9 cellular contexts compared by ENCODE assay signal in genomic region chr4:101103381-101104142, GRCh38.
DNase-seq lines count a peak whose midpoint lies in the region; ATAC-seq and TF ChIP-seq lines count a peak whose summit lies in the region.
"Had no signal": no experiment of that assay in that cellular context is flagged by ENCODE, and none has a peak within 500 bp of the region (broad histone marks: within the 10 kb centered on the region; RNA-seq: fewer than 3 reads in every experiment).

No MANE protein-coding gene starts in this region.

- no peaks in the 10 kb centered on the region for H3K27me3 Mint-ChIP-seq in activated CD4-positive, alpha-beta T cell treated with anti-CD3 and anti-CD28 coated beads for 36 hours

- H3K27me3 ChIP-seq in cardiac muscle cell (no peaks in the 10 kb centered on the region), osteoblast (ENCODE audit: insufficient read depth, low read length) (no peaks in the 10 kb centered on the region)
- H3K27me3 ChIP-seq: pancreas had no signal

- H3K4me3 Mint-ChIP-seq in activated CD4-positive, alpha-beta T cell treated with anti-CD3 and anti-CD28 coated beads for 36 hours: no peak overlapping the region

- CTCF ChIA-PET in activated CD4-positive, alpha-beta T cell treated with anti-CD3 and anti-CD28 coated beads for 36 hours (lab: Charles Lee): interaction anchor here (1.1 kb wide), 2 partner anchors 10 to 55 kb away, joined by 3 read pairs; no protein-coding TSS in a partner anchor

- DNase-seq in activated CD4-positive, alpha-beta T cell treated with anti-CD3 and anti-CD28 coated beads for 36 hours: no peak
- no peak for DNase-seq in activated CD4-positive, alpha-beta T cell treated with anti-CD3 and anti-CD28 coated beads, Interleukin-2, amount 50 U/mL, for 4 hours
- peak; percentile 66 for DNase-seq in SIG-M5 (lab: John Stamatoyannopoulos, UW)
- peak; percentile 15 to 43 for DNase-seq in cardiac muscle cell (ENCODE audit: low read depth in 1 of 2, low spot score in 1 of 2)
- DNase-seq in RKO (ENCODE audit: low spot score): no peak
- no peak for DNase-seq in osteoblast (ENCODE audit: insufficient read length, low spot score, missing footprints)
- DNase-seq in activated effector memory CD4-positive, alpha-beta T cell treated with Interleukin-2 at 50 U/mL for 16 hours: no peak
- DNase-seq: pancreas had no signal

- H3K4me3 ChIP-seq in cardiac muscle cell: no peak overlapping the region
- no peak overlapping the region for H3K4me3 ChIP-seq in osteoblast (ENCODE audit: insufficient read depth, low read length)
- H3K4me3 ChIP-seq: pancreas had no signal

- H2AFZ ChIP-seq in osteoblast (ENCODE audit: low read length): no peak overlapping the region

- H3K4me1 ChIP-seq in cardiac muscle cell (ENCODE audit: low read depth): peaks cover 9% of the 10 kb centered on the region
- peaks cover 15% of the 10 kb centered on the region for H3K4me1 ChIP-seq in osteoblast (ENCODE audit: insufficient read depth, low read length)

- intact Hi-C loops in activated CD4-positive, alpha-beta T cell treated with anti-CD3 and anti-CD28 coated beads for 36 hours (cut with DNase I, micrococcal nuclease): loop anchor here in 1 of 2 experiments (2.0 kb wide), 1 partner anchor 51 kb away; no protein-coding TSS in a partner anchor

- no peaks in the 10 kb centered on the region for H3K79me2 ChIP-seq in osteoblast (ENCODE audit: insufficient read depth, low read length)

- no peaks in the 10 kb centered on the region for H4K20me1 ChIP-seq in osteoblast (ENCODE audit: insufficient read depth, low read length)

- peaks cover 3% of the 10 kb centered on the region for H3K36me3 Mint-ChIP-seq in activated CD4-positive, alpha-beta T cell treated with anti-CD3 and anti-CD28 coated beads for 36 hours (ENCODE audit: low read depth)

- H3K27ac Mint-ChIP-seq in activated CD4-positive, alpha-beta T cell treated with anti-CD3 and anti-CD28 coated beads for 36 hours: no peak overlapping the region

- H3K9me3 Mint-ChIP-seq in activated CD4-positive, alpha-beta T cell treated with anti-CD3 and anti-CD28 coated beads for 36 hours (ENCODE audit: low read depth): no peaks in the 10 kb centered on the region

- H3K36me3 ChIP-seq in cardiac muscle cell (no peaks in the 10 kb centered on the region), osteoblast (ENCODE audit: insufficient read depth, low read length) (no peaks in the 10 kb centered on the region)
- H3K36me3 ChIP-seq: pancreas had no signal

- peak; percentile 71 for ATAC-seq in activated CD4-positive, alpha-beta T cell treated with anti-CD3 and anti-CD28 coated beads for 36 hours
- ATAC-seq in HG03025 (IDR thresholded peaks at IDR 0.05; ENCODE audit: low FRiP score, unreplicated experiment): peak; percentile 89

- no peak overlapping the region for H3K4me2 ChIP-seq in osteoblast (ENCODE audit: insufficient read depth, low read length)

- peaks cover 24% of the 10 kb centered on the region for H3K4me1 Mint-ChIP-seq in activated CD4-positive, alpha-beta T cell treated with anti-CD3 and anti-CD28 coated beads for 36 hours

- POLR2A ChIA-PET in activated CD4-positive, alpha-beta T cell treated with anti-CD3 and anti-CD28 coated beads for 36 hours (lab: Charles Lee): interaction anchor here (0.6 kb wide), 1 partner anchor 929 kb away, joined by 3 read pairs; no protein-coding TSS in a partner anchor

- H3K9me3 ChIP-seq in cardiac muscle cell (ENCODE audit: low read depth) (no peaks in the 10 kb centered on the region), osteoblast (ENCODE audit: low read depth, low read length) (no peaks in the 10 kb centered on the region)
- H3K9me3 ChIP-seq: pancreas had no signal

- H3K27ac ChIP-seq in cardiac muscle cell (peak overlapping the region; percentile 61), osteoblast (ENCODE audit: low read depth, low read length) (no peak overlapping the region)
- H3K27ac ChIP-seq: pancreas had no signal

- no peak for TF ChIP-seq CTCF in cardiac muscle cell (IDR thresholded peaks at IDR 0.05; ENCODE audit: low read depth, low read length)
- TF ChIP-seq CTCF in osteoblast (IDR thresholded peaks at IDR 0.05; ENCODE audit: extremely low read depth, low read depth, low read length): no peak

Comparison
In these comparisons a context has a peak if more than half of its experiments do, and no peak if none do; other contexts are left out.
1. DNase-seq: peak in SIG-M5 (single experiment) and cardiac muscle cell (2 of 2); none in activated CD4-positive, alpha-beta T cell treated with anti-CD3 and anti-CD28 coated beads for 36 hours (single experiment), activated CD4-positive, alpha-beta T cell treated with anti-CD3 and anti-CD28 coated beads, Interleukin-2, amount 50 U/mL, for 4 hours (0 of 2), RKO (single experiment), osteoblast (single experiment) and activated effector memory CD4-positive, alpha-beta T cell treated with Interleukin-2 at 50 U/mL for 16 hours (single experiment).